In the genomic region with DNA sequence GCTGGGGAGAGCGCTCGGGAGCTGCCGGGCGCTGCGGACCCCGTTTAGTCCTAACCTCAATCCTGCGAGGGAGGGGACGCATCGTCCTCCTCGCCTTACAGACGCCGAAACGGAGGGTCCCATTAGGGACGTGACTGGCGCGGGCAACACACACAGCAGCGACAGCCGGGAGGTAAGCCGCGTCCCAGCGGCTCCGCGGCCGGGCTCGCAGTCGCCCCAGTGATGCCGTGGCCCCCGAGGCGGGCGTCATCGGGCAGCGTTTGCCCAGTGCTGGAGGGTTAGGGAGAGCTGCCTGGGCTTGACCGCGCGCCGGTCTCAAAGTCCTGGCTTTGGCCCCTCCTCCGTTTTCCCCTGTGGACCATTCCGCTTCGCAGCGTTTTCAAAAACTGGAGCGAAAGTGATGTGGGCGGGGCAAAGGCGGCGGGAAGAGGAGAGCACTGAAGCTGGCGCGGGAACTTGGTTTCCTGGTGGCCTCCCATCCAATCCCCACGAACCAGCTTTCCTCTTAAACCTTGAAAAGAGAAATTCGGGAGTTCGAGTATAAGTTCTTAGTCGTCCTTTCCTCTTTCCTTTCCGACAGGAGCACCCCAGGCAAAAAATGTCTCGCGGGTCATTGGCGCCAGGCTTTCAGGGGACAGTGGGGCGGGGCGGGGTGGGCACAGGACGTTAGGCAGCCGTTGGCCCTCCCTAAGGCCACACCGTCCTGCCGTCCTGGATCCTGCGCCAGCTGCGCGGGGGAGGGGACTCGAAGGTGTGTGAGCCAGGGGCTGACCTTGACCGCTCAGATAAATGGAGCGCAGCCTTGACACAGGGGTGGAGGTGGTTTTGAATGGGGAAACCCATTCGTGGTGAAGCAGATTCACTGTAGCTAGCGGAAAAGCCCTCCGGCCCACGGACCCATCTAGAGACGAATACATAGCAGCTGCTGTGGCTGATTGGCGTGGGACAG, we compare ENCODE assay signal across 8 cellular contexts. TPM values are rescaled to one million over a fixed set of nuclear protein-coding genes. Genes with fewer than 3 reads are reported as not detected.
A peak's percentile ranks its signal among the peaks of the same experiment; 100 is the strongest.
DNase-seq lines count a peak whose midpoint lies in the region; ATAC-seq and TF ChIP-seq lines count a peak whose summit lies in the region.

No MANE protein-coding gene starts in this region.

- peak overlapping the region; percentile 6 to 86 (median 74) for H3K27ac Mint-ChIP-seq in CD4-positive, CD25-positive, alpha-beta regulatory T cell
- H3K27ac Mint-ChIP-seq in activated CD4-positive, alpha-beta T cell treated with anti-CD3 and anti-CD28 coated beads for 36 hours = peak overlapping the region; percentile 90

- H3K27ac ChIP-seq in CD4-positive, CD25-positive, alpha-beta regulatory T cell (ENCODE audit: insufficient read depth, low read length, poor library complexity, severe bottlenecking) = peak overlapping the region; percentile 5
- peak overlapping the region; percentile 68 for H3K27ac ChIP-seq in duodenal mucosa (ENCODE audit: low read depth, low read length)
- H3K27ac ChIP-seq in right lobe of liver = peak overlapping the region in 1 of 3 donors; percentile 5

- intact Hi-C loops in activated CD4-positive, alpha-beta T cell treated with anti-CD3 and anti-CD28 coated beads for 36 hours (cut with DNase I, micrococcal nuclease) = loop anchor here (1.0 to 2.0 kb wide), 7 partner anchors 24 to 499 kb away; a partner anchor contains a TSS
- intact Hi-C loops in right lobe of liver (cut with DNase I) = no loop called here

- peak overlapping the region; percentile 80 for H3K4me3 ChIP-seq in CD4-positive, CD25-positive, alpha-beta regulatory T cell (ENCODE audit: low read depth, low read length)
- H3K4me3 ChIP-seq in duodenal mucosa (ENCODE audit: low read depth in 1 of 2, low read length in 2 of 2) = peak overlapping the region; percentile 90
- H3K4me3 ChIP-seq in right lobe of liver = peak overlapping the region; percentile 61 to 76 (median 67)

- H3K4me1 Mint-ChIP-seq in CD4-positive, CD25-positive, alpha-beta regulatory T cell = peaks cover 2 to 14% (median 6%) of the 10 kb centered on the region in 4 donors
- peaks cover 12% of the 10 kb centered on the region for H3K4me1 Mint-ChIP-seq in activated CD4-positive, alpha-beta T cell treated with anti-CD3 and anti-CD28 coated beads for 36 hours

- H3K9ac ChIP-seq in duodenal mucosa (ENCODE audit: low read depth in 1 of 2, low read length in 2 of 2) = peak overlapping the region; percentile 67 to 77

- peak; percentile 49 for TF ChIP-seq POLR2A in right lobe of liver (IDR thresholded peaks at IDR 0.05)

- no peaks in the 10 kb centered on the region for H3K27me3 ChIP-seq in CD4-positive, CD25-positive, alpha-beta regulatory T cell (ENCODE audit: control insufficient read depth, insufficient read depth, low read length)
- H3K27me3 ChIP-seq in duodenal mucosa (ENCODE audit: control insufficient read depth in 1 of 2, insufficient read depth in 2 of 2, low read length in 2 of 2) (no peaks in the 10 kb centered on the region), right lobe of liver (no peaks in the 10 kb centered on the region)

- TF ChIP-seq CTCF in right lobe of liver (IDR thresholded peaks at IDR 0.05) = no peak

- POLR2A ChIA-PET in activated CD4-positive, alpha-beta T cell treated with anti-CD3 and anti-CD28 coated beads for 36 hours (lab: Charles Lee) = interaction anchor here (0.6 to 1.5 kb wide), 11 partner anchors 13 to 390 kb away, joined by 3 to 17 read pairs (median 4); a partner anchor contains a TSS

- CTCF ChIA-PET in activated CD4-positive, alpha-beta T cell treated with anti-CD3 and anti-CD28 coated beads for 36 hours (lab: Charles Lee) = interaction anchor here (0.7 to 3.0 kb wide), 7 partner anchors 34 to 390 kb away, joined by 3 to 13 read pairs (median 7); a partner anchor contains a TSS

- peaks cover 10% of the 10 kb centered on the region for H3K36me3 Mint-ChIP-seq in CD4-positive, CD25-positive, alpha-beta regulatory T cell
- peaks cover 51% of the 10 kb centered on the region for H3K36me3 Mint-ChIP-seq in activated CD4-positive, alpha-beta T cell treated with anti-CD3 and anti-CD28 coated beads for 36 hours (ENCODE audit: low read depth)

- H3K36me3 ChIP-seq in CD4-positive, CD25-positive, alpha-beta regulatory T cell (ENCODE audit: control insufficient read depth, insufficient read depth, low read length) = no peaks in the 10 kb centered on the region
- H3K36me3 ChIP-seq in duodenal mucosa (ENCODE audit: control insufficient read depth in 1 of 2, insufficient read depth in 2 of 2, low read length in 2 of 2) (peaks cover 0 to 2% of the 10 kb centered on the region in 2 donors), right lobe of liver (no peaks in the 10 kb centered on the region)

- peak; percentile 28 to 83 (median 47) for DNase-seq in CD4-positive, CD25-positive, alpha-beta regulatory T cell
- peak; percentile 56 to 81 for DNase-seq in NCI-H446 (lab: John Stamatoyannopoulos, UW)
- DNase-seq in activated CD4-positive, alpha-beta T cell treated with anti-CD3 and anti-CD28 coated beads for 36 hours = peak; percentile 85
- peak; percentile 89 to 93 (median 89) for DNase-seq in right lobe of liver
- peak; percentile 49 to 54 for DNase-seq in stimulated activated CD4-positive, alpha-beta T cell treated with anti-CD3 and anti-CD28 coated beads, Interleukin-4, amount 100 ng/mL, for 4 hours

- peak overlapping the region; percentile 88 to 93 (median 91) for H3K4me3 Mint-ChIP-seq in CD4-positive, CD25-positive, alpha-beta regulatory T cell
- peak overlapping the region; percentile 93 for H3K4me3 Mint-ChIP-seq in activated CD4-positive, alpha-beta T cell treated with anti-CD3 and anti-CD28 coated beads for 36 hours

- H3K9me3 Mint-ChIP-seq in CD4-positive, CD25-positive, alpha-beta regulatory T cell = peaks cover 0 to 4% (median 2%) of the 10 kb centered on the region in 7 donors
- peaks cover 11% of the 10 kb centered on the region for H3K9me3 Mint-ChIP-seq in activated CD4-positive, alpha-beta T cell treated with anti-CD3 and anti-CD28 coated beads for 36 hours (ENCODE audit: low read depth)

- 0% methylated on average over 16 of the region's 72 CpGs for WGBS in right lobe of liver (ENCODE audit: insufficient coverage, low coverage, low lambda C conversion rate, missing lambda C conversion rate)

- H3K4me1 ChIP-seq in CD4-positive, CD25-positive, alpha-beta regulatory T cell (ENCODE audit: control insufficient read depth, insufficient read depth, low read length, poor library complexity, severe bottlenecking) = peaks cover 11% of the 10 kb centered on the region
- peaks cover 4 to 6% of the 10 kb centered on the region in 2 donors for H3K4me1 ChIP-seq in duodenal mucosa (ENCODE audit: control insufficient read depth in 1 of 2, insufficient read depth in 2 of 2, low read length in 2 of 2)
- no peaks in the 10 kb centered on the region for H3K4me1 ChIP-seq in right lobe of liver

- no peaks in the 10 kb centered on the region for H3K9me3 ChIP-seq in CD4-positive, CD25-positive, alpha-beta regulatory T cell (ENCODE audit: control insufficient read depth in 2 of 2, low read length in 2 of 2)
- no peaks in the 10 kb centered on the region for H3K9me3 ChIP-seq in duodenal mucosa (ENCODE audit: control insufficient read depth in 1 of 2, low read length in 2 of 2)
- no peaks in the 10 kb centered on the region for H3K9me3 ChIP-seq in right lobe of liver

- peak; percentile 41 to 46 for ATAC-seq in CD4-positive, CD25-positive, alpha-beta regulatory T cell (ENCODE audit: low read depth in 2 of 2)
- ATAC-seq in GM19324 (IDR thresholded peaks at IDR 0.05; ENCODE audit: low FRiP score, unreplicated experiment) = peak; percentile 59
- peak; percentile 59 for ATAC-seq in HG03439 (IDR thresholded peaks at IDR 0.05; ENCODE audit: unreplicated experiment)
- ATAC-seq in activated CD4-positive, alpha-beta T cell treated with anti-CD3 and anti-CD28 coated beads for 36 hours = peak; percentile 65
- peak; percentile 96 to 99 (median 98) for ATAC-seq in right lobe of liver

- no peaks in the 10 kb centered on the region for H3K27me3 Mint-ChIP-seq in CD4-positive, CD25-positive, alpha-beta regulatory T cell
- H3K27me3 Mint-ChIP-seq in activated CD4-positive, alpha-beta T cell treated with anti-CD3 and anti-CD28 coated beads for 36 hours = peaks cover 20% of the 10 kb centered on the region

RNA-seq across cellular contexts. Expression of a gene that starts 0.8 kb away (rescaled TPM):
- 7.3 TPM for total RNA-seq in CD4-positive, CD25-positive, alpha-beta regulatory T cell
- 10 to 100 TPM in 2 of 4 donors, 1 to 10 TPM in 2; 4.9 to 14.4 (median 10.1) TPM for polyA plus RNA-seq in CD4-positive, CD25-positive, alpha-beta regulatory T cell
- 100 to 1,000 TPM; 331 to 372 TPM for total RNA-seq in activated CD4-positive, alpha-beta T cell treated with anti-CD3 and anti-CD28 coated beads for 36 hours
- total RNA-seq in right lobe of liver = 10 to 100 TPM in 1 of 6 experiments, 1 to 10 TPM in 5; 1.1 to 14.9 (median 4.2) TPM

RNA-seq across cellular contexts. Expression of a gene that starts 54.2 kb away (rescaled TPM):
- total RNA-seq in CD4-positive, CD25-positive, alpha-beta regulatory T cell = 58.4 TPM
- polyA plus RNA-seq in CD4-positive, CD25-positive, alpha-beta regulatory T cell = 10 to 100 TPM in 1 of 4 donors, 1 to 10 TPM in 3; 6.1 to 12.0 (median 9.6) TPM
- total RNA-seq in activated CD4-positive, alpha-beta T cell treated with anti-CD3 and anti-CD28 coated beads for 36 hours = 10 to 100 TPM; 92.6 to 97.4 TPM
- total RNA-seq in right lobe of liver = 10 to 100 TPM; 36.7 to 71.9 (median 58.5) TPM

Comparison
In these comparisons a context has a peak if more than half of its experiments do, and no peak if none do; other contexts are left out.
1. ATAC-seq: peak in every context shown above with its lines; median percentile 98 in right lobe of liver; 65 in activated CD4-positive, alpha-beta T cell treated with anti-CD3 and anti-CD28 coated beads for 36 hours; 59 in GM19324; 59 in HG03439; 44 in CD4-positive, CD25-positive, alpha-beta regulatory T cell.
2. RNA of a gene that starts 0.8 kb away (total RNA-seq): 331 to 372 TPM in activated CD4-positive, alpha-beta T cell treated with anti-CD3 and anti-CD28 coated beads for 36 hours; 7.3 TPM in CD4-positive, CD25-positive, alpha-beta regulatory T cell (single experiment) and 1.1 to 14.9 TPM in right lobe of liver; every median in the first group is over 10 times any median in the second.
3. intact Hi-C loops: an anchor here in activated CD4-positive, alpha-beta T cell treated with anti-CD3 and anti-CD28 coated beads for 36 hours (1.0 to 2.0 kb wide); none called in right lobe of liver.
4. Peak in every context shown above with its lines, with median percentiles within 50 percentile points of each other: DNase-seq and H3K4me3 ChIP-seq.